1 cellular context compared by ENCODE assay signal in genomic region chr17:45388604-45389325, GRCh38.
TF ChIP-seq lines count a peak whose summit lies in the region.

No MANE protein-coding gene starts in this region.

TF ChIP-seq in GM23338, 12 proteins besides CTCF, POLR2A, EP300 and RAD21 (continued from another document):
- TF ChIP-seq ZNF462 (CRISPR knock-in tag; IDR thresholded peaks at IDR 0.05), result no peak
